32 cellular contexts compared by ENCODE assay signal in the genomic region with DNA sequence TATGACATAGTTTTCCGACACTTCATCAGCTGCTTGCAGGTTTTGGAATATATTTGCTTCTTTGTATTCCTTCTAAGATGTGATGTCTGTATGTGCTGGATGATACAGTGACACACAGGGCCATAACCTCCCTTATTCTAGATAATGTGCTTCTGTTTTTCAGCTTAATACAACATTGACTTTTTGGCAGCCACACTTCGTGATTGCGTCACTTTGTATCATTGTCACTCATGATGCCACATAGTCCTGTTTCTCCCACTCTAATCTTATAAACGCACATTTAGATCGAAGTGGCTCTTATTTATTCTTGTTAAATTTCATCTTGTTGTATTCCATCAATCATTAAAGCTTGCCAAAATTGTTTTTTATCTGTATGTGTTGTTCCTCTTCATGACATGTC.
"Had no signal": no experiment of that assay in that cellular context is flagged by ENCODE, and none has a peak within 500 bp of the region (broad histone marks: within the 10 kb centered on the region; RNA-seq: fewer than 3 reads in every experiment).

No MANE protein-coding gene starts in this region.

- H3K4me3 ChIP-seq: adrenal gland, body of pancreas, esophagus muscularis mucosa, gastroesophageal sphincter had no signal

- H3K27me3 ChIP-seq: adrenal gland, body of pancreas, esophagus muscularis mucosa, gastroesophageal sphincter had no signal

- H3K9me3 ChIP-seq: adrenal gland, body of pancreas, esophagus muscularis mucosa, gastroesophageal sphincter had no signal

- DNase-seq: activated CD4-positive, alpha-beta T cell treated with anti-CD3 and anti-CD28 coated beads for 48 hours; activated CD4-positive, alpha-beta T cell treated with anti-CD3 and anti-CD28 coated beads, Interleukin-2, amount 50 U/mL, for 1 hour; activated CD4-positive, alpha-beta T cell treated with anti-CD3 and anti-CD28 coated beads, Interleukin-2, amount 50 U/mL, for 48 hours; activated CD8-positive, alpha-beta memory T cell treated with anti-CD3 and anti-CD28 coated beads for 24 hours; activated CD8-positive, alpha-beta T cell treated with anti-CD3 and anti-CD28 coated beads for 36 hours; activated effector memory CD4-positive, alpha-beta T cell treated with Interleukin-2 at 50 U/mL for 16 hours; activated naive CD4-positive, alpha-beta T cell treated with anti-CD3 and anti-CD28 coated beads for 36 hours; activated naive CD8-positive, alpha-beta T cell treated with anti-CD3 and anti-CD28 coated beads for 36 hours; activated naive CD8-positive, alpha-beta T cell treated with anti-CD3 and anti-CD28 coated beads, Interleukin-2, amount 50 U/mL, for 24 hours; activated T-cell treated with anti-CD3 and anti-CD28 coated beads, Interleukin-2, amount 50 U/mL, for 4 hours; adrenal gland; amygdala; aorta; body of pancreas; caudate nucleus; cortex of kidney; dermis blood vessel endothelial cell; effector CD4-positive, alpha-beta T cell; effector memory CD8-positive, alpha-beta T cell; erythroblast; foreskin melanocyte; head of caudate nucleus; hippocampal formation; T-helper 2 cell had no signal

- H3K27ac ChIP-seq: adrenal gland, body of pancreas, esophagus muscularis mucosa, gastroesophageal sphincter, VCaP had no signal

- H3K36me3 ChIP-seq: adrenal gland, esophagus muscularis mucosa, gastroesophageal sphincter had no signal

- H3K4me1 ChIP-seq: adrenal gland, body of pancreas, esophagus muscularis mucosa, gastroesophageal sphincter had no signal

- FAIRE-seq: colon, TTC549 had no signal

- ATAC-seq: activated CD4-positive, CD25-positive, alpha-beta regulatory T cell treated with anti-CD3 and anti-CD28 coated beads, Interleukin-2, amount 50 U/mL, for 24 hours; activated CD8-positive, alpha-beta T cell treated with anti-CD3 and anti-CD28 coated beads for 36 hours; activated naive CD8-positive, alpha-beta T cell treated with anti-CD3 and anti-CD28 coated beads, Interleukin-2, amount 50 U/mL, for 24 hours; activated T-cell treated with anti-CD3 and anti-CD28 coated beads, Interleukin-2, amount 50 U/mL, for 4 hours; activated T-helper 17 cell treated with anti-CD3 and anti-CD28 coated beads, Interleukin-2, amount 50 U/mL, for 72 hours; body of pancreas; effector memory CD8-positive, alpha-beta T cell; gastroesophageal sphincter; WTC11 had no signal
